In the genomic region with DNA sequence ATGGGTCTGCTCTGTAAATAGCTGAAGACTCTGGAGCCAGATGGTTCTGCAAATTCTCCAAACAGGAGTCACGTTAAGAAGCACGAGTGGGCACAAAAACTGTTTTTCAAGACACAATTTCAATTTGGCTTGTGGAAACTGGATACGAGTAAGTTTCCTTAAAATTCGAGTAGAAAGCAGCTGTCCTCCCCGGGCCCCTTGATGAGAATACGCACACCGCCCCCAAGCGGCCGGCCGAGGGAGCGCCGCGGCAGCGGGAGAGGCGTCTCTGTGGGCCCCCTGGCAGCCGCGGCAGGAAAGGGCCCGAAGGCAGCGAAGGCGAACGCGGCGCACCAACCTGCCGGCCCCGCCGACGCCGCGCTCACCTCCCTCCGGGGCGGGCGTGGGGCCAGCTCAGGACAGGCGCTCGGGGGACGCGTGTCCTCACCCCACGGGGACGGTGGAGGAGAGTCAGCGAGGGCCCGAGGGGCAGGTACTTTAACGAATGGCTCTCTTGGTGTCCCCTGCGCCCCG, we compare ENCODE assay signal across 8 cellular contexts.
DNase-seq lines count a peak whose midpoint lies in the region; ATAC-seq and TF ChIP-seq lines count a peak whose summit lies in the region.

No MANE protein-coding gene starts in this region.

- peak; percentile 98 for DNase-seq in AG09309 (ENCODE audit: low read depth)
- DNase-seq in NCI-H82 (lab: John Stamatoyannopoulos, UW): peak; percentile 85
- peak; percentile 47 to 80 for DNase-seq in activated CD8-positive, alpha-beta memory T cell treated with anti-CD3 and anti-CD28 coated beads for 1 hour (ENCODE audit: extremely low read depth in 1 of 2, low read depth in 1 of 2)
- peak; percentile 67 for DNase-seq in effector CD8-positive, alpha-beta T cell (lab: John Stamatoyannopoulos, UW)
- peak; percentile 82 for DNase-seq in medulla oblongata (ENCODE audit: extremely low spot score)
- DNase-seq in stimulated activated CD4-positive, alpha-beta T cell treated with anti-CD3 and anti-CD28 coated beads, TNF-alpha, amount 100 ng/mL, for 24 hours (ENCODE audit: low read depth in 3 of 3): peak; percentile 62 to 87 (median 66)

- peak; percentile 88 for ATAC-seq in GM19035 (IDR thresholded peaks at IDR 0.05; ENCODE audit: unreplicated experiment)
- peak; percentile 68 for ATAC-seq in HG03457 (IDR thresholded peaks at IDR 0.05; ENCODE audit: unreplicated experiment)

- H3K4me3 ChIP-seq in AG09309 (ENCODE audit: control insufficient read depth, low read depth, low read length): peak overlapping the region; percentile 68

- peak; percentile 82 for TF ChIP-seq CTCF in AG09309 (IDR thresholded peaks at IDR 0.05; ENCODE audit: control insufficient read depth, insufficient read depth, low read depth, low read length, missing control alignments)

Comparison
In these comparisons a context has a peak if more than half of its experiments do, and no peak if none do; other contexts are left out.
1. Peak in every context shown above with its lines: DNase-seq, ATAC-seq and H3K4me3 ChIP-seq.